8 cellular contexts compared by ENCODE assay signal in the genomic region with DNA sequence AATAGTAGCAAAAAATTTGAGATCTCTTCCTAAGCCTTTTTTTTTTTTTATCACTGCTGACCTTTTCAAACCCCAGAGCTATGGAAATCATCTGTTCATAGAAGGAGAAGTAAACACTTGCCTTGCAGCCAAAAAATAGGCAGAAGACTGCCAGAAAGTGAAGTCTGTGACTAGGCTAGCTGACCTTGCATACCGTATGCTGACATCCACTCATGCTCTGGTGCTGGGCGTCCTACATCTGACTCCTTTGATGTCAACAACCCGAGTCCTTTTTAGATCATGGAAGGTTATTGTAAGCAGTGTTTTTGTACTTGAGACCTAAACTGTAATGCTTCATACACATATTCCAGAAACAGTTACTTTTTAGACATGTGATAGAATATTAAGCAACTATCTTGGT.
DNase-seq lines count a peak whose midpoint lies in the region; ATAC-seq and TF ChIP-seq lines count a peak whose summit lies in the region.

No MANE protein-coding gene starts in this region.

- intact Hi-C loops in activated naive CD4-positive, alpha-beta T cell treated with anti-CD3 and anti-CD28 coated beads for 36 hours (cut with micrococcal nuclease), result no loop called here
- intact Hi-C loops in ascending aorta (cut with DNase I), result no loop called here

- TF ChIP-seq CTCF in ascending aorta (IDR thresholded peaks at IDR 0.05), result no peak
- no peak for TF ChIP-seq CTCF in thoracic aorta (IDR thresholded peaks at IDR 0.05)

- peak overlapping the region; percentile 45 to 79 for H3K27ac Mint-ChIP-seq in activated naive CD4-positive, alpha-beta T cell treated with anti-CD3 and anti-CD28 coated beads, Interleukin-2, amount 50 U/mL, for 72 hours
- no peak overlapping the region for H3K27ac Mint-ChIP-seq in activated naive CD4-positive, alpha-beta T cell treated with anti-CD3 and anti-CD28 coated beads for 36 hours

- H3K9me3 Mint-ChIP-seq in activated naive CD4-positive, alpha-beta T cell treated with anti-CD3 and anti-CD28 coated beads, Interleukin-2, amount 50 U/mL, for 72 hours, result no peaks in the 10 kb centered on the region
- H3K9me3 Mint-ChIP-seq in activated naive CD4-positive, alpha-beta T cell treated with anti-CD3 and anti-CD28 coated beads for 36 hours, result no peaks in the 10 kb centered on the region

- H3K4me1 ChIP-seq in ascending aorta, result peaks cover 7 to 28% of the 10 kb centered on the region in 2 donors
- H3K4me1 ChIP-seq in thoracic aorta (ENCODE audit: control insufficient read depth in 1 of 2, low read depth in 2 of 2), result peaks cover 23 to 65% of the 10 kb centered on the region in 2 donors

- H3K9me3 ChIP-seq in ascending aorta (no peaks in the 10 kb centered on the region), thoracic aorta (no peaks in the 10 kb centered on the region)

- H3K27ac ChIP-seq in ascending aorta, result peak overlapping the region; percentile 45 to 68
- peak overlapping the region; percentile 61 to 74 for H3K27ac ChIP-seq in thoracic aorta

- H3K4me3 Mint-ChIP-seq in activated naive CD4-positive, alpha-beta T cell treated with anti-CD3 and anti-CD28 coated beads for 36 hours, result no peak overlapping the region

- no peaks in the 10 kb centered on the region for H3K27me3 ChIP-seq in ascending aorta
- no peaks in the 10 kb centered on the region for H3K27me3 ChIP-seq in thoracic aorta (replicated peaks; ENCODE audit: insufficient read depth)

- DNase-seq in activated naive CD4-positive, alpha-beta T cell treated with anti-CD3 and anti-CD28 coated beads, Interleukin-2, amount 50 U/mL, for 72 hours (ENCODE audit: low spot score in 2 of 2), result no peak
- DNase-seq in activated naive CD4-positive, alpha-beta T cell treated with anti-CD3 and anti-CD28 coated beads for 36 hours, result no peak
- no peak for DNase-seq in ascending aorta (ENCODE audit: low spot score in 2 of 2)
- peak; percentile 11 for DNase-seq in hepatic stellate cell (ENCODE audit: low spot score)
- DNase-seq in thoracic aorta (ENCODE audit: low spot score), result no peak
- DNase-seq in NK-92 treated with Interleukin-12 subunit alpha and Interleukin-12 subunit beta, amount 100 ng/mL, for 24 hours (lab: John Stamatoyannopoulos, UW), result no peak
- DNase-seq in iPS-NIHi7 (ENCODE audit: extremely low spot score), result no peak

- H3K4me1 Mint-ChIP-seq in activated naive CD4-positive, alpha-beta T cell treated with anti-CD3 and anti-CD28 coated beads for 36 hours (ENCODE audit: low read depth), result peaks cover 17% of the 10 kb centered on the region

- CTCF ChIA-PET in activated naive CD4-positive, alpha-beta T cell treated with anti-CD3 and anti-CD28 coated beads for 36 hours (lab: Charles Lee), result no interaction called here

- H3K4me3 ChIP-seq in ascending aorta, result no peak overlapping the region
- H3K4me3 ChIP-seq in thoracic aorta, result no peak overlapping the region

- H3K27me3 Mint-ChIP-seq in activated naive CD4-positive, alpha-beta T cell treated with anti-CD3 and anti-CD28 coated beads for 36 hours (ENCODE audit: low read depth), result peaks cover 8% of the 10 kb centered on the region

- H3K36me3 Mint-ChIP-seq in activated naive CD4-positive, alpha-beta T cell treated with anti-CD3 and anti-CD28 coated beads, Interleukin-2, amount 50 U/mL, for 72 hours, result no peaks in the 10 kb centered on the region
- no peaks in the 10 kb centered on the region for H3K36me3 Mint-ChIP-seq in activated naive CD4-positive, alpha-beta T cell treated with anti-CD3 and anti-CD28 coated beads for 36 hours (ENCODE audit: low read depth)

- peak in 1 of 2 donors; percentile 14 for ATAC-seq in activated naive CD4-positive, alpha-beta T cell treated with anti-CD3 and anti-CD28 coated beads, Interleukin-2, amount 50 U/mL, for 72 hours
- ATAC-seq in thoracic aorta (ENCODE audit: insufficient number of reproducible peaks, low FRiP score, low read depth) (peak; percentile 49), GM21825 (IDR thresholded peaks at IDR 0.05; ENCODE audit: unreplicated experiment) (no peak)

- H3K36me3 ChIP-seq in ascending aorta, result peaks cover 4 to 29% of the 10 kb centered on the region in 2 donors
- H3K36me3 ChIP-seq in thoracic aorta, result peaks cover 5% of the 10 kb centered on the region
